Comparison of ENCODE assay signal across 2 cellular contexts in the genomic region with DNA sequence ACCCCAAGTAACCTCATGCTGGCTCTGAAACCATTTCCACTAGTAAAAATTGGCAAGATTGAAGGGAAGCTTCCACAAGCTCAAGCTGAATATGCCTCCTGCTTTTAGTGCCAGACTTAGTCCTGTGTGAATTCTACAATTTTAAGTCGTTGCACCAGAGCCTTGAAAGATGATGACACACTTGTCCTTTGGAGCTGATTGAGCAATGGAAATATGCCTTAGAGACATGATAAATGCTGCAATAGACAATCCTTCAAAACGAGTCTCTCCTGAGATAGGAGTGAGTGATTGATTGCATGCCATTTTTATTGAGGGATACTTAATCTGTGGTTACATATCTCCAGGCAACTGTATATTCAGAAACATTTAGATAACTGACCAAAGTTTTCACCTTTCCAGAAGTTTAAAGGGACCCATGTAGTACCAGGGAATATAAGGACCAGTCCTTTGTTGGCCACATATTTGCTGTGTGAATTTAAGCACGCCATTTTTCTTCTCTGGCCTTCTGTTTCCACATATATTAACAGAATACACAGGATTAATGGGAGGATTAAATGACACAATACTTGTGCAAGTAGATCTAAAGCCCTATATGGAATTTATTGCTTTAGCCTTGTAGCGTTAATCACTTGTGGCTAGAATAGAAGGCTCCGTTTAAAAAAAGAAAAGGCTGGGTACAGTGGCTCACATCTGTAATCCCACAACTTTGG.
TF ChIP-seq lines count a peak whose summit lies in the region.

No MANE protein-coding gene starts in this region.

TF ChIP-seq in A549, 52 proteins besides CTCF, POLR2A, EP300 and RAD21:
- TF ChIP-seq MAFK (IDR thresholded peaks at IDR 0.05; ENCODE audit: partially characterized antibody) (peak; percentile 26), POLR2AphosphoS2 (conservative IDR thresholded peaks at IDR 0.05; ENCODE audit: low read length) (no peak), JUN (IDR thresholded peaks at IDR 0.05) (peak in 1 of 2 experiments; percentile 64; a peak in 1 of 5 replicates), CEBPB (IDR thresholded peaks at IDR 0.05) (peak; percentile 90 to 98), JUNB (IDR thresholded peaks at IDR 0.05) (peak; percentile 27; the same call in 1 of the 2 replicates), GATA3 (IDR thresholded peaks at IDR 0.05; ENCODE audit: borderline replicate concordance) (0 out of 2 replicates have a peak, but pooled peaks have one; percentile 36), BCL3 (IDR thresholded peaks at IDR 0.05) (peak; percentile 48; the same call in 1 of the 3 replicates), MAZ (IDR thresholded peaks at IDR 0.05; ENCODE audit: borderline replicate concordance, low read depth, low read length) (no peak), HOXB5 (CRISPR knock-in tag; IDR thresholded peaks at IDR 0.05) (0 out of 2 replicates have a peak, but pooled peaks have one; percentile 23), HEYL (CRISPR knock-in tag; IDR thresholded peaks at IDR 0.05) (no peak), ELK1 (IDR thresholded peaks at IDR 0.05; ENCODE audit: low read depth, low read length) (no peak)
- TF ChIP-seq, protein P1, sequence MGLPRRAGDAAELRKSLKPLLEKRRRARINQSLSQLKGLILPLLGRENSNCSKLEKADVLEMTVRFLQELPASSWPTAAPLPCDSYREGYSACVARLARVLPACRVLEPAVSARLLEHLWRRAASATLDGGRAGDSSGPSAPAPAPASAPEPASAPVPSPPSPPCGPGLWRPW (IDR thresholded peaks at IDR 0.05) = peak; percentile 92

TF ChIP-seq in HEK293T, 16 proteins besides CTCF, POLR2A, EP300 and RAD21 (continued from another document):
- TF ChIP-seq, protein P2, sequence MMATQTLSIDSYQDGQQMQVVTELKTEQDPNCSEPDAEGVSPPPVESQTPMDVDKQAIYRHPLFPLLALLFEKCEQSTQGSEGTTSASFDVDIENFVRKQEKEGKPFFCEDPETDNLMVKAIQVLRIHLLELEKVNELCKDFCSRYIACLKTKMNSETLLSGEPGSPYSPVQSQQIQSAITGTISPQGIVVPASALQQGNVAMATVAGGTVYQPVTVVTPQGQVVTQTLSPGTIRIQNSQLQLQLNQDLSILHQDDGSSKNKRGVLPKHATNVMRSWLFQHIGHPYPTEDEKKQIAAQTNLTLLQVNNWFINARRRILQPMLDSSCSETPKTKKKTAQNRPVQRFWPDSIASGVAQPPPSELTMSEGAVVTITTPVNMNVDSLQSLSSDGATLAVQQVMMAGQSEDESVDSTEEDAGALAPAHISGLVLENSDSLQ (IDR thresholded peaks at IDR 0.05) = peak; percentile 71
- no peak for TF ChIP-seq LEF1 (IDR thresholded peaks at IDR 0.05; ENCODE audit: borderline replicate concordance)
